ENCODE assay signal across 1 cellular context in genomic region chr19:14890616-14891379, GRCh38.
TF ChIP-seq lines count a peak whose summit lies in the region.

No MANE protein-coding gene starts in this region.

TF ChIP-seq in K562, 482 proteins besides CTCF, POLR2A, EP300 and RAD21 (continued from another document and continues in another):
- peak; percentile 92 for TF ChIP-seq ZNF766 (CRISPR knock-in tag; conservative IDR thresholded peaks at IDR 0.05)
- no peak for TF ChIP-seq THRB (CRISPR knock-in tag; conservative IDR thresholded peaks at IDR 0.05)
- peak; percentile 68 for TF ChIP-seq ZEB2 (IDR thresholded peaks at IDR 0.05)
- TF ChIP-seq GATA2 (CRISPR knock-in tag; IDR thresholded peaks at IDR 0.05), result peak; percentile 56
- TF ChIP-seq ZNF561 (CRISPR knock-in tag; conservative IDR thresholded peaks at IDR 0.05), result no peak
- TF ChIP-seq NEUROD1 (IDR thresholded peaks at IDR 0.05; ENCODE audit: borderline replicate concordance, low read depth, low read length, partially characterized antibody), result peak; percentile 26
- TF ChIP-seq CC2D1A (IDR thresholded peaks at IDR 0.05), result peak; percentile 75
- peak; percentile 31; the same call in 1 of the 2 replicates for TF ChIP-seq LEF1 (IDR thresholded peaks at IDR 0.05)
- peak; percentile 33; the same call in 1 of the 2 replicates for TF ChIP-seq STAT5A (IDR thresholded peaks at IDR 0.05; ENCODE audit: borderline replicate concordance, low read length)
- peak; percentile 88 for TF ChIP-seq FOXM1 (IDR thresholded peaks at IDR 0.05; ENCODE audit: low read depth)
- TF ChIP-seq FOXM1 (CRISPR knock-in tag; IDR thresholded peaks at IDR 0.05; ENCODE audit: low read depth), result no peak
- TF ChIP-seq MTA3 (IDR thresholded peaks at IDR 0.05; ENCODE audit: borderline replicate concordance), result 0 out of 2 replicates have a peak, but pooled peaks have one; percentile 35
- TF ChIP-seq HNRNPL (IDR thresholded peaks at IDR 0.05; ENCODE audit: low read depth, low read length), result 0 out of 2 replicates have a peak, but pooled peaks have one; percentile 44
- TF ChIP-seq SMARCE1 (IDR thresholded peaks at IDR 0.05), result peak; percentile 92
- TF ChIP-seq MAFG (tag; conservative IDR thresholded peaks at IDR 0.05), result peak; percentile 97
- TF ChIP-seq NRF1 (conservative IDR thresholded peaks at IDR 0.05 in 1 of 2, IDR thresholded peaks at IDR 0.05 in 1 of 2), result peak in 1 of 2 experiments; percentile 36; a peak in 1 of 4 replicates
- peak; percentile 67 for TF ChIP-seq DMBX1 (CRISPR knock-in tag; IDR thresholded peaks at IDR 0.05; ENCODE audit: borderline replicate concordance)
- TF ChIP-seq TEAD4 (IDR thresholded peaks at IDR 0.05; ENCODE audit: low read length), result peak; percentile 93
- TF ChIP-seq TEAD4 (CRISPR knock-in tag; IDR thresholded peaks at IDR 0.05; ENCODE audit: borderline replicate concordance), result no peak
- no peak for TF ChIP-seq NCOA1 (IDR thresholded peaks at IDR 0.05; ENCODE audit: low read depth)
- TF ChIP-seq RCOR1 (IDR thresholded peaks at IDR 0.05; ENCODE audit: borderline replicate concordance in 1 of 2, low read depth in 2 of 2, low read length in 2 of 2), result peak in 1 of 2 experiments; percentile 81; a peak in 2 of 4 replicates
- no peak for TF ChIP-seq ZNF780A (CRISPR knock-in tag; IDR thresholded peaks at IDR 0.05)
- TF ChIP-seq BCL6 (CRISPR knock-in tag; IDR thresholded peaks at IDR 0.05), result peak; percentile 59; the same call in 1 of the 2 replicates
- TF ChIP-seq CBFA2T3 (IDR thresholded peaks at IDR 0.05), result peak; percentile 93
- peak in 1 of 3 experiments; percentile 69; a peak in 1 of 6 replicates for TF ChIP-seq ZBTB11 (CRISPR knock-in tag; IDR thresholded peaks at IDR 0.05)
- no peak for TF ChIP-seq YBX1 (IDR thresholded peaks at IDR 0.05)
- TF ChIP-seq SOX6 (IDR thresholded peaks at IDR 0.05), result peak; percentile 94
- TF ChIP-seq NR1H2 (CRISPR knock-in tag; IDR thresholded peaks at IDR 0.05), result no peak
- TF ChIP-seq TBL1XR1 (IDR thresholded peaks at IDR 0.05; ENCODE audit: low read length in 2 of 2), result peak in 1 of 2 experiments; percentile 72; a peak in 2 of 4 replicates
- TF ChIP-seq KLF16 (IDR thresholded peaks at IDR 0.05), result peak; percentile 91
- TF ChIP-seq, protein P1, sequence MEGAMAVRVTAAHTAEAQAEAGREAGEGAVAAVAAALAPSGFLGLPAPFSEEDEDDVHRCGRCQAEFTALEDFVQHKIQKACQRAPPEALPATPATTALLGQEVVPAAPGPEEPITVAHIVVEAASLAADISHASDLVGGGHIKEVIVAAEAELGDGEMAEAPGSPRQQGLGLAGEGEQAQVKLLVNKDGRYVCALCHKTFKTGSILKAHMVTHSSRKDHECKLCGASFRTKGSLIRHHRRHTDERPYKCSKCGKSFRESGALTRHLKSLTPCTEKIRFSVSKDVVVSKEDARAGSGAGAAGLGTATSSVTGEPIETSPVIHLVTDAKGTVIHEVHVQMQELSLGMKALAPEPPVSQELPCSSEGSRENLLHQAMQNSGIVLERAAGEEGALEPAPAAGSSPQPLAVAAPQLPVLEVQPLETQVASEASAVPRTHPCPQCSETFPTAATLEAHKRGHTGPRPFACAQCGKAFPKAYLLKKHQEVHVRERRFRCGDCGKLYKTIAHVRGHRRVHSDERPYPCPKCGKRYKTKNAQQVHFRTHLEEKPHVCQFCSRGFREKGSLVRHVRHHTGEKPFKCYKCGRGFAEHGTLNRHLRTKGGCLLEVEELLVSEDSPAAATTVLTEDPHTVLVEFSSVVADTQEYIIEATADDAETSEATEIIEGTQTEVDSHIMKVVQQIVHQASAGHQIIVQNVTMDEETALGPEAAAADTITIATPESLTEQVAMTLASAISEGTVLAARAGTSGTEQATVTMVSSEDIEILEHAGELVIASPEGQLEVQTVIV (CRISPR knock-in tag; IDR thresholded peaks at IDR 0.05; ENCODE audit: borderline replicate concordance), result no peak
- TF ChIP-seq FOXJ2 (tag; IDR thresholded peaks at IDR 0.05), result 0 out of 2 replicates have a peak, but pooled peaks have one; percentile 41
- TF ChIP-seq, protein P2, sequence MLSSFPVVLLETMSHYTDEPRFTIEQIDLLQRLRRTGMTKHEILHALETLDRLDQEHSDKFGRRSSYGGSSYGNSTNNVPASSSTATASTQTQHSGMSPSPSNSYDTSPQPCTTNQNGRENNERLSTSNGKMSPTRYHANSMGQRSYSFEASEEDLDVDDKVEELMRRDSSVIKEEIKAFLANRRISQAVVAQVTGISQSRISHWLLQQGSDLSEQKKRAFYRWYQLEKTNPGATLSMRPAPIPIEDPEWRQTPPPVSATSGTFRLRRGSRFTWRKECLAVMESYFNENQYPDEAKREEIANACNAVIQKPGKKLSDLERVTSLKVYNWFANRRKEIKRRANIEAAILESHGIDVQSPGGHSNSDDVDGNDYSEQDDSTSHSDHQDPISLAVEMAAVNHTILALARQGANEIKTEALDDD (IDR thresholded peaks at IDR 0.05), result peak; percentile 78
- TF ChIP-seq, protein P3, sequence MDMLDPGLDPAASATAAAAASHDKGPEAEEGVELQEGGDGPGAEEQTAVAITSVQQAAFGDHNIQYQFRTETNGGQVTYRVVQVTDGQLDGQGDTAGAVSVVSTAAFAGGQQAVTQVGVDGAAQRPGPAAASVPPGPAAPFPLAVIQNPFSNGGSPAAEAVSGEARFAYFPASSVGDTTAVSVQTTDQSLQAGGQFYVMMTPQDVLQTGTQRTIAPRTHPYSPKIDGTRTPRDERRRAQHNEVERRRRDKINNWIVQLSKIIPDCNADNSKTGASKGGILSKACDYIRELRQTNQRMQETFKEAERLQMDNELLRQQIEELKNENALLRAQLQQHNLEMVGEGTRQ (CRISPR knock-in tag; IDR thresholded peaks at IDR 0.05), result no peak
- TF ChIP-seq MAFF (IDR thresholded peaks at IDR 0.05; ENCODE audit: low read length), result peak; percentile 96
- TF ChIP-seq DPF2 (IDR thresholded peaks at IDR 0.05), result peak; percentile 91
- TF ChIP-seq CBX5 (IDR thresholded peaks at IDR 0.05; ENCODE audit: borderline replicate concordance, low read depth), result no peak
- TF ChIP-seq, protein P4, sequence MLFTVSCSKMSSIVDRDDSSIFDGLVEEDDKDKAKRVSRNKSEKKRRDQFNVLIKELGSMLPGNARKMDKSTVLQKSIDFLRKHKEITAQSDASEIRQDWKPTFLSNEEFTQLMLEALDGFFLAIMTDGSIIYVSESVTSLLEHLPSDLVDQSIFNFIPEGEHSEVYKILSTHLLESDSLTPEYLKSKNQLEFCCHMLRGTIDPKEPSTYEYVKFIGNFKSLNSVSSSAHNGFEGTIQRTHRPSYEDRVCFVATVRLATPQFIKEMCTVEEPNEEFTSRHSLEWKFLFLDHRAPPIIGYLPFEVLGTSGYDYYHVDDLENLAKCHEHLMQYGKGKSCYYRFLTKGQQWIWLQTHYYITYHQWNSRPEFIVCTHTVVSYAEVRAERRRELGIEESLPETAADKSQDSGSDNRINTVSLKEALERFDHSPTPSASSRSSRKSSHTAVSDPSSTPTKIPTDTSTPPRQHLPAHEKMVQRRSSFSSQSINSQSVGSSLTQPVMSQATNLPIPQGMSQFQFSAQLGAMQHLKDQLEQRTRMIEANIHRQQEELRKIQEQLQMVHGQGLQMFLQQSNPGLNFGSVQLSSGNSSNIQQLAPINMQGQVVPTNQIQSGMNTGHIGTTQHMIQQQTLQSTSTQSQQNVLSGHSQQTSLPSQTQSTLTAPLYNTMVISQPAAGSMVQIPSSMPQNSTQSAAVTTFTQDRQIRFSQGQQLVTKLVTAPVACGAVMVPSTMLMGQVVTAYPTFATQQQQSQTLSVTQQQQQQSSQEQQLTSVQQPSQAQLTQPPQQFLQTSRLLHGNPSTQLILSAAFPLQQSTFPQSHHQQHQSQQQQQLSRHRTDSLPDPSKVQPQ (CRISPR knock-in tag; IDR thresholded peaks at IDR 0.05; ENCODE audit: borderline replicate concordance), result no peak
- peak; percentile 60 for TF ChIP-seq NFE2 (IDR thresholded peaks at IDR 0.05; ENCODE audit: low read depth)
- TF ChIP-seq ARID1B (IDR thresholded peaks at IDR 0.05), result peak; percentile 97
- TF ChIP-seq CBFA2T2 (conservative IDR thresholded peaks at IDR 0.05), result peak; percentile 90
- TF ChIP-seq ZNF644 (tag; IDR thresholded peaks at IDR 0.05; ENCODE audit: low read depth), result peak; percentile 76; the same call in 1 of the 2 replicates
- peak; percentile 88; the same call in 1 of the 2 replicates for TF ChIP-seq ZNF589 (CRISPR knock-in tag; IDR thresholded peaks at IDR 0.05; ENCODE audit: low read depth)
- 0 out of 2 replicates have a peak, but pooled peaks have one; percentile 85 for TF ChIP-seq ZNF197 (CRISPR knock-in tag; IDR thresholded peaks at IDR 0.05; ENCODE audit: low read depth)
- TF ChIP-seq PHB2 (IDR thresholded peaks at IDR 0.05; ENCODE audit: low read depth), result peak; percentile 64; the same call in 1 of the 2 replicates
- peak; percentile 53; the same call in 1 of the 2 replicates for TF ChIP-seq HEY1 (CRISPR knock-in tag; IDR thresholded peaks at IDR 0.05; ENCODE audit: borderline replicate concordance)
- peak; percentile 53; the same call in 1 of the 2 replicates for TF ChIP-seq CTBP1 (IDR thresholded peaks at IDR 0.05; ENCODE audit: borderline replicate concordance)
- peak; percentile 36; the same call in 1 of the 2 replicates for TF ChIP-seq RNF2 (IDR thresholded peaks at IDR 0.05)
- no peak for TF ChIP-seq TRIM28 (IDR thresholded peaks at IDR 0.05)
- TF ChIP-seq ZNF449 (CRISPR knock-in tag; IDR thresholded peaks at IDR 0.05), result no peak
- peak; percentile 94 for TF ChIP-seq SMARCA4 (IDR thresholded peaks at IDR 0.05)
- TF ChIP-seq AFF1 (IDR thresholded peaks at IDR 0.05; ENCODE audit: low read depth in 1 of 2, partially characterized antibody in 2 of 2), result peak in 1 of 2 experiments; percentile 66
- TF ChIP-seq SMAD4 (CRISPR knock-in tag; conservative IDR thresholded peaks at IDR 0.05), result peak; percentile 96
- 0 out of 2 replicates have a peak, but pooled peaks have one; percentile 65 for TF ChIP-seq PYGO2 (tag; IDR thresholded peaks at IDR 0.05)
- peak; percentile 87 for TF ChIP-seq PML (IDR thresholded peaks at IDR 0.05; ENCODE audit: low read length)
